Comparison of ENCODE assay signal across 16 cellular contexts in genomic region chr12:89893972-89894706, GRCh38.
A peak's percentile ranks its signal among the peaks of the same experiment; 100 is the strongest.
DNase-seq lines count a peak whose midpoint lies in the region; ATAC-seq and TF ChIP-seq lines count a peak whose summit lies in the region.
"Had no signal": no experiment of that assay in that cellular context is flagged by ENCODE, and none has a peak within 500 bp of the region (broad histone marks: within the 10 kb centered on the region; RNA-seq: fewer than 3 reads in every experiment).

No MANE protein-coding gene starts in this region.

- no peak for TF ChIP-seq CTCF in GM06990 (IDR thresholded peaks at IDR 0.05; ENCODE audit: insufficient read depth, low read length, poor library complexity, severe bottlenecking)
- no peak for TF ChIP-seq CTCF in omental fat pad (IDR thresholded peaks at IDR 0.05)
- TF ChIP-seq CTCF in WTC11 (IDR thresholded peaks at IDR 0.05): no peak

- H3K9me3 Mint-ChIP-seq in WTC11: peaks cover 17% of the 10 kb centered on the region

- peaks cover 8% of the 10 kb centered on the region for H3K36me3 Mint-ChIP-seq in WTC11

- POLR2A ChIA-PET in WTC11 (lab: Charles Lee): no interaction called here

- peak; percentile 95 for ATAC-seq in omental fat pad (ENCODE audit: low FRiP score)
- no peak for ATAC-seq in GM21515 (IDR thresholded peaks at IDR 0.05; ENCODE audit: unreplicated experiment)
- no peak for ATAC-seq in WTC11
- ATAC-seq: left ventricle myocardium superior had no signal

- H3K27ac Mint-ChIP-seq in WTC11: no peak overlapping the region
- H3K27ac Mint-ChIP-seq: H9 had no signal

- no peaks in the 10 kb centered on the region for H3K27me3 Mint-ChIP-seq in WTC11 (ENCODE audit: low read depth)

- H3K4me3 Mint-ChIP-seq in WTC11: no peak overlapping the region
- H3K4me3 Mint-ChIP-seq: H9 had no signal

- H3K4me3 ChIP-seq in GM06990 (replicated peaks; ENCODE audit: low read depth, low read length): no peak overlapping the region
- H3K4me3 ChIP-seq: coronary artery had no signal

- peaks cover 3% of the 10 kb centered on the region for H3K4me1 Mint-ChIP-seq in WTC11

- no peaks in the 10 kb centered on the region for H3K27me3 ChIP-seq in GM06990 (replicated peaks; ENCODE audit: control insufficient read depth, insufficient read depth, low read length)
- H3K27me3 ChIP-seq: neutrophil had no signal

- H3K36me3 ChIP-seq in GM06990 (ENCODE audit: control insufficient read depth, insufficient read depth, low read length): no peaks in the 10 kb centered on the region
- H3K36me3 ChIP-seq: neutrophil had no signal

- CTCF ChIA-PET in WTC11 (lab: Charles Lee): no interaction called here

- DNase-seq in GM06990 (ENCODE audit: extremely low read depth, insufficient read length) (peak; percentile 20), NCI-H69 (lab: John Stamatoyannopoulos, UW) (peak; percentile 14), dedifferentiated amniotic fluid mesenchymal stem cell (ENCODE audit: extremely low spot score) (peak; percentile 72), omental fat pad (ENCODE audit: low spot score) (no peak), WTC11 (ENCODE audit: low spot score) (no peak), epidermal melanocyte (ENCODE audit: insufficient read length, low spot score) (no peak)
- no peak for DNase-seq in stimulated activated CD8-positive, alpha-beta memory T cell treated with anti-CD3 and anti-CD28 coated beads, Interleukin-4, amount 100 ng/mL, for 48 hours
- DNase-seq: activated CD4-positive, alpha-beta T cell treated with anti-CD3 and anti-CD28 coated beads for 4 hours; Caco-2; H9; KG1; left ventricle myocardium superior; NCI-H1930 had no signal

TF ChIP-seq in WTC11, 78 proteins besides CTCF, POLR2A, EP300 and RAD21:
- TF ChIP-seq FOXK1 (CRISPR knock-in tag; IDR thresholded peaks at IDR 0.05): no peak
- TF ChIP-seq ZNF281 (CRISPR knock-in tag; IDR thresholded peaks at IDR 0.05): no peak
- no peak for TF ChIP-seq ESRRA (CRISPR knock-in tag; IDR thresholded peaks at IDR 0.05; ENCODE audit: borderline replicate concordance)
- TF ChIP-seq ZMAT4 (CRISPR knock-in tag; IDR thresholded peaks at IDR 0.05): no peak
- TF ChIP-seq NFYB (CRISPR knock-in tag; conservative IDR thresholded peaks at IDR 0.05; ENCODE audit: low read depth): no peak
- no peak for TF ChIP-seq HMGA2 (CRISPR knock-in tag; IDR thresholded peaks at IDR 0.05)
- no peak for TF ChIP-seq GABPB1 (CRISPR knock-in tag; IDR thresholded peaks at IDR 0.05)
- no peak for TF ChIP-seq AR (CRISPR knock-in tag; IDR thresholded peaks at IDR 0.05)
- no peak for TF ChIP-seq NR1H2 (CRISPR knock-in tag; IDR thresholded peaks at IDR 0.05)
- TF ChIP-seq TEAD1 (CRISPR knock-in tag; IDR thresholded peaks at IDR 0.05): no peak
- TF ChIP-seq RORB (CRISPR knock-in tag; IDR thresholded peaks at IDR 0.05): no peak
- TF ChIP-seq, protein P1, sequence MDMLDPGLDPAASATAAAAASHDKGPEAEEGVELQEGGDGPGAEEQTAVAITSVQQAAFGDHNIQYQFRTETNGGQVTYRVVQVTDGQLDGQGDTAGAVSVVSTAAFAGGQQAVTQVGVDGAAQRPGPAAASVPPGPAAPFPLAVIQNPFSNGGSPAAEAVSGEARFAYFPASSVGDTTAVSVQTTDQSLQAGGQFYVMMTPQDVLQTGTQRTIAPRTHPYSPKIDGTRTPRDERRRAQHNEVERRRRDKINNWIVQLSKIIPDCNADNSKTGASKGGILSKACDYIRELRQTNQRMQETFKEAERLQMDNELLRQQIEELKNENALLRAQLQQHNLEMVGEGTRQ (CRISPR knock-in tag; IDR thresholded peaks at IDR 0.05): no peak
TF ChIP-seq in WTC11: peak in this region for 0.

Comparison
In these comparisons a context has a peak if more than half of its experiments do, and no peak if none do; other contexts are left out.
1. DNase-seq: peak in GM06990 (single experiment), NCI-H69 (single experiment) and dedifferentiated amniotic fluid mesenchymal stem cell (single experiment); none in omental fat pad (single experiment), stimulated activated CD8-positive, alpha-beta memory T cell treated with anti-CD3 and anti-CD28 coated beads, Interleukin-4, amount 100 ng/mL, for 48 hours (single experiment), WTC11 (single experiment) and epidermal melanocyte (single experiment).